Comparison of ENCODE assay signal across 9 cellular contexts in the genomic region with DNA sequence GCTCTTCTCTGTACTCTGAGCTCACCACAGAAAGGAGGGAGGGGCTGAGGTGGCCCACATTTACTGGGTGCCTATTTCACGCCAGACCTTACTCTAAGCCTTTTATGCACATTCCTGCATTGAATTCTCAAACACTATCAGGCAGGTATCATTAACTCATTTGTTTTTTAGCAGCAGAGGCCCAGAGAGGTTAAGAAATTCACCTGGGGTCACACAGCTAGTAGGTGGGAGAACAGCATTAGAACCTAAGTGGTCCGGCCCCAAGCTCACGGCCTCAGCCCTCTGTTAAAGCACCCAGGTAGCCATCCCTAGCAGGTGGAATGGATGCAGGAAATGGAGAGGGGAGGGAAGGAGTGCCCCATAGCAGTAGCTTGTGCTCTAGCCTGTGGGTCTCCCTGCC.
"Had no signal": no experiment of that assay in that cellular context is flagged by ENCODE, and none has a peak within 500 bp of the region (broad histone marks: within the 10 kb centered on the region; RNA-seq: fewer than 3 reads in every experiment).

No MANE protein-coding gene starts in this region.

- H2AFZ ChIP-seq: GM23248 had no signal

- ATAC-seq: HepG2 had no signal

- DNase-seq: GM23248, GOT3, H9, HCEC 1CT, HFFc6, KG1 had no signal

- H3K4me3 ChIP-seq: GM23248 had no signal

- H3K27ac ChIP-seq: GM23248, HL-60 had no signal

- H3K9ac ChIP-seq: GM23248 had no signal

- FAIRE-seq: H54, HepG2 had no signal
